ENCODE assay signal across 1 cellular context in the genomic region with DNA sequence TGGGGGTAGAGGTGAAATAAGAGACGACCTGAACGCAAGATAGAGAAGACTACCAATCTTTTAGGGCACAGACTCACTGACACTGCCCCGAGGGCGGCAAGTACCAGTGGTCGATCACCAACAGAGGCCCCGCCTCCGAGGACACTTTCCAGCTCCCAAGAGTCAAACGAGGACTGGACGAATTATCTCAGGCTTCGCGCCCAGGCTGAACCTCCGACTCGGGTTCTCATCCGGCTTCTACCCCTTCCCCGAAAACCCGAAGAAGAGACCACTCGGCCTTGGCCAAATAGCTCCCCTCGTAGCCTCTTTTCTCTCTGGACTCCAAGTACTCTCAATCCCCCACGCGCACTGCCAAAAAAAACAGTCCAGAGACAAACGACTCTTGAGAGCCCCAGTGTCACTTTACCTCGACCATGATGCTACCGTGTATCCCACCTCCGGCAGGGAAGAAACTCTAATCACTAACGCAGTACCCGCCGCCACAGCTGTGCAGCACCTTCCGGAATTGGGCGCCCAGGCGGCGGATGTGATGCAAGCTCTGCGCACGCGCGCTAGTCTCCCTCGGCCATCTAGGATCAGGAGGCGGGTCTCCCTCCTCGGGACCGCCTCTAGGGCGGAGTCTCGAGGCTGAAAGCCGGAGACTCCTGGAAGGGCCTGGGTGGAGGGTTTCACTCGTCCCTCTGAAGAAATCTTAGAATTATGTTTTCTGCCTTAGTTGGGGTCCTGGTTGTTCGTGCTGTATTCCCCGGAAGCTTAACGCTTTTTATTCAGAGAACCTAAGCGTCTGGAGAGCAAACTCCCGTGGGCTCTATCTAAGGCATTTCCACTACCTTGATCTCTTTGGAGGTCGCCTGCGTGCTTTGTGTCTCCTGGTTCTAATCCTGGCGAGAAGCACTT.
TF ChIP-seq lines count a peak whose summit lies in the region.

A gene (minus strand): TSS at position 507 of the 897 bp plus-strand sequence. CDS start 92 bp downstream, at position 415.

TF ChIP-seq in GM23338, 12 proteins besides CTCF, POLR2A, EP300 and RAD21 (continued from another document):
- TF ChIP-seq, protein P1, sequence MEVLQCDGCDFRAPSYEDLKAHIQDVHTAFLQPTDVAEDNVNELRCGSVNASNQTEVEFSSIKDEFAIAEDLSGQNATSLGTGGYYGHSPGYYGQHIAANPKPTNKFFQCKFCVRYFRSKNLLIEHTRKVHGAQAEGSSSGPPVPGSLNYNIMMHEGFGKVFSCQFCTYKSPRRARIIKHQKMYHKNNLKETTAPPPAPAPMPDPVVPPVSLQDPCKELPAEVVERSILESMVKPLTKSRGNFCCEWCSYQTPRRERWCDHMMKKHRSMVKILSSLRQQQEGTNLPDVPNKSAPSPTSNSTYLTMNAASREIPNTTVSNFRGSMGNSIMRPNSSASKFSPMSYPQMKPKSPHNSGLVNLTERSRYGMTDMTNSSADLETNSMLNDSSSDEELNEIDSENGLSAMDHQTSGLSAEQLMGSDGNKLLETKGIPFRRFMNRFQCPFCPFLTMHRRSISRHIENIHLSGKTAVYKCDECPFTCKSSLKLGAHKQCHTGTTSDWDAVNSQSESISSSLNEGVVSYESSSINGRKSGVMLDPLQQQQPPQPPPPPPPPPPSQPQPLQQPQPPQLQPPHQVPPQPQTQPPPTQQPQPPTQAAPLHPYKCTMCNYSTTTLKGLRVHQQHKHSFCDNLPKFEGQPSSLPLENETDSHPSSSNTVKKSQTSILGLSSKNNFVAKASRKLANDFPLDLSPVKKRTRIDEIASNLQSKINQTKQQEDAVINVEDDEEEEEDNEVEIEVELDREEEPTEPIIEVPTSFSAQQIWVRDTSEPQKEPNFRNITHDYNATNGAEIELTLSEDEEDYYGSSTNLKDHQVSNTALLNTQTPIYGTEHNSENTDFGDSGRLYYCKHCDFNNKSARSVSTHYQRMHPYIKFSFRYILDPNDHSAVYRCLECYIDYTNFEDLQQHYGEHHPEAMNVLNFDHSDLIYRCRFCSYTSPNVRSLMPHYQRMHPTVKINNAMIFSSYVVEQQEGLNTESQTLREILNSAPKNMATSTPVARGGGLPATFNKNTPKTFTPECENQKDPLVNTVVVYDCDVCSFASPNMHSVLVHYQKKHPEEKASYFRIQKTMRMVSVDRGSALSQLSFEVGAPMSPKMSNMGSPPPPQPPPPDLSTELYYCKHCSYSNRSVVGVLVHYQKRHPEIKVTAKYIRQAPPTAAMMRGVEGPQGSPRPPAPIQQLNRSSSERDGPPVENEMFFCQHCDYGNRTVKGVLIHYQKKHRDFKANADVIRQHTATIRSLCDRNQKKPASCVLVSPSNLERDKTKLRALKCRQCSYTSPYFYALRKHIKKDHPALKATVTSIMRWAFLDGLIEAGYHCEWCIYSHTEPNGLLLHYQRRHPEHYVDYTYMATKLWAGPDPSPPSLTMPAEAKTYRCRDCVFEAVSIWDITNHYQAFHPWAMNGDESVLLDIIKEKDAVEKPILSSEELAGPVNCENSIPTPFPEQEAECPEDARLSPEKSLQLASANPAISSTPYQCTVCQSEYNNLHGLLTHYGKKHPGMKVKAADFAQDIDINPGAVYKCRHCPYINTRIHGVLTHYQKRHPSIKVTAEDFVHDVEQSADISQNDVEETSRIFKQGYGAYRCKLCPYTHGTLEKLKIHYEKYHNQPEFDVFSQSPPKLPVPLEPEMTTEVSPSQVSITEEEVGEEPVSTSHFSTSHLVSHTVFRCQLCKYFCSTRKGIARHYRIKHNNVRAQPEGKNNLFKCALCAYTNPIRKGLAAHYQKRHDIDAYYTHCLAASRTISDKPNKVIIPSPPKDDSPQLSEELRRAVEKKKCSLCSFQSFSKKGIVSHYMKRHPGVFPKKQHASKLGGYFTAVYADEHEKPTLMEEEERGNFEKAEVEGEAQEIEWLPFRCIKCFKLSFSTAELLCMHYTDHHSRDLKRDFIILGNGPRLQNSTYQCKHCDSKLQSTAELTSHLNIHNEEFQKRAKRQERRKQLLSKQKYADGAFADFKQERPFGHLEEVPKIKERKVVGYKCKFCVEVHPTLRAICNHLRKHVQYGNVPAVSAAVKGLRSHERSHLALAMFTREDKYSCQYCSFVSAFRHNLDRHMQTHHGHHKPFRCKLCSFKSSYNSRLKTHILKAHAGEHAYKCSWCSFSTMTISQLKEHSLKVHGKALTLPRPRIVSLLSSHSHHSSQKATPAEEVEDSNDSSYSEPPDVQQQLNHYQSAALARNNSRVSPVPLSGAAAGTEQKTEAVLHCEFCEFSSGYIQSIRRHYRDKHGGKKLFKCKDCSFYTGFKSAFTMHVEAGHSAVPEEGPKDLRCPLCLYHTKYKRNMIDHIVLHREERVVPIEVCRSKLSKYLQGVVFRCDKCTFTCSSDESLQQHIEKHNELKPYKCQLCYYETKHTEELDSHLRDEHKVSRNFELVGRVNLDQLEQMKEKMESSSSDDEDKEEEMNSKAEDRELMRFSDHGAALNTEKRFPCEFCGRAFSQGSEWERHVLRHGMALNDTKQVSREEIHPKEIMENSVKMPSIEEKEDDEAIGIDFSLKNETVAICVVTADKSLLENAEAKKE (CRISPR knock-in tag; IDR thresholded peaks at IDR 0.05), result no peak
- TF ChIP-seq, protein P2, sequence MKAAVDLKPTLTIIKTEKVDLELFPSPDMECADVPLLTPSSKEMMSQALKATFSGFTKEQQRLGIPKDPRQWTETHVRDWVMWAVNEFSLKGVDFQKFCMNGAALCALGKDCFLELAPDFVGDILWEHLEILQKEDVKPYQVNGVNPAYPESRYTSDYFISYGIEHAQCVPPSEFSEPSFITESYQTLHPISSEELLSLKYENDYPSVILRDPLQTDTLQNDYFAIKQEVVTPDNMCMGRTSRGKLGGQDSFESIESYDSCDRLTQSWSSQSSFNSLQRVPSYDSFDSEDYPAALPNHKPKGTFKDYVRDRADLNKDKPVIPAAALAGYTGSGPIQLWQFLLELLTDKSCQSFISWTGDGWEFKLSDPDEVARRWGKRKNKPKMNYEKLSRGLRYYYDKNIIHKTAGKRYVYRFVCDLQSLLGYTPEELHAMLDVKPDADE (IDR thresholded peaks at IDR 0.05), result peak; percentile 67; the same call in 1 of the 2 replicates
- TF ChIP-seq CREB1 (CRISPR knock-in tag; IDR thresholded peaks at IDR 0.05; ENCODE audit: low read depth), result peak; percentile 75
